Comparison of ENCODE assay signal across 1 cellular context in genomic region chr1:66938618-66939017, GRCh38.
TF ChIP-seq lines count a peak whose summit lies in the region.

No MANE protein-coding gene starts in this region.

TF ChIP-seq in IMR-90, 13 proteins besides CTCF, POLR2A, EP300 and RAD21 (continued from another document):
- TF ChIP-seq ELK1 (IDR thresholded peaks at IDR 0.05; ENCODE audit: borderline replicate concordance, low read depth, low read length) (no peak), USF2 (IDR thresholded peaks at IDR 0.05; ENCODE audit: low read depth, low read length) (no peak), MAFK (IDR thresholded peaks at IDR 0.05; ENCODE audit: low read depth, low read length) (no peak), RFX5 (IDR thresholded peaks at IDR 0.05; ENCODE audit: low read depth, low read length) (no peak), BHLHE40 (IDR thresholded peaks at IDR 0.05; ENCODE audit: low read depth, low read length) (peak; percentile 13; the same call in 1 of the 2 replicates), RCOR1 (IDR thresholded peaks at IDR 0.05; ENCODE audit: insufficient replicate concordance, low read length) (no peak), CHD1 (IDR thresholded peaks at IDR 0.05; ENCODE audit: low read depth, low read length) (no peak), MAZ (IDR thresholded peaks at IDR 0.05; ENCODE audit: borderline replicate concordance, low read depth, low read length) (no peak)
